In the genomic region with DNA sequence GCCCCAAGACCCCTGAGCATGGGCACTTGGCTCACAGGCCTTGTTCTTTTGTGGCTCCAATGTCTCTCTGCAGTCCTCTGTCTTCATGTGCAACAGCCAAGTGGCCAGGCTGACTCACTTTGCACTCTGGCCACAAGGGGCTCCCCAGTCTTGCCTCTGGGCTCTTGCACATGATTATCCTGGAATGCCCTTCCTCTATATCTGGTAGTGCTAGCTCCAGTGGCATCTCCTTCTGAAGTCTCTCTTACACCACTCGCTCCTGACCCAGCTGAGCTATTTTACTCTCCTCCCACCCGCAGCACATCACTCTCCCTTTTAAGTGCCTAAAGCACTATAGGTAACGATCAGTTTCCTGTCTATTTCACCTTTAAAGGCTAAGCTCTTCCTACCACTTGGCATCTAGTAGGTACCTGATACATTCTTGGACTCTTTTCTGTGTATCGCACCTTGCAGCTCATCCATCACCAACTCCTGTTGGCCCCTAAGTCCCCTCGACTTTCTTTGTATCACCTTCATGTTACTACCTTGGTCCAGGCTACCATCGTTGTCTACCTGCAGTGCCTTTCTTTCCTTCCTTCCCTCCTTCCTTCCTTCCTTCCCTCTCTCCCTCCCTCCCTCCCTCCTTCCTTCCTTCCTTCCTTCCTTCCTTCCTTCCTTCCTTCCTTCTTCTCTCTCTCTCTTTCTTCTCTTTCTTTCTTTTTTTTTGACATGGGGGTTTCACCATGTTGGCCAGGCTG, we compare ENCODE assay signal across 9 cellular contexts. TPM values are rescaled to one million over a fixed set of nuclear protein-coding genes. Genes with fewer than 3 reads are reported as not detected.
DNase-seq lines count a peak whose midpoint lies in the region; ATAC-seq and TF ChIP-seq lines count a peak whose summit lies in the region.
"Had no signal": no experiment of that assay in that cellular context is flagged by ENCODE, and none has a peak within 500 bp of the region (broad histone marks: within the 10 kb centered on the region; RNA-seq: fewer than 3 reads in every experiment).

No MANE protein-coding gene starts in this region.

- H3K27me3 Mint-ChIP-seq in activated T-helper 17 cell treated with anti-CD3 and anti-CD28 coated beads, Interleukin-2, amount 50 U/mL, for 72 hours: peaks cover 25% of the 10 kb centered on the region

- intact Hi-C loops in heart left ventricle (cut with DNase I): no loop called here
- intact Hi-C loops in sciatic nerve (cut with DNase I): no loop called here

- no peak overlapping the region for H3K4me3 Mint-ChIP-seq in activated T-helper 17 cell treated with anti-CD3 and anti-CD28 coated beads, Interleukin-2, amount 50 U/mL, for 72 hours
- H3K4me3 Mint-ChIP-seq: activated B cell treated with CpG ODN at 0.5 μM for 24 hours had no signal

- CTCF ChIA-PET in AG04449 (lab: Yijun Ruan, JAX): interaction anchor here (0.8 to 3.4 kb wide), 9 partner anchors 11 to 379 kb away, joined by 3 to 23 read pairs (median 6); no protein-coding TSS in a partner anchor

- 70 to 83% (median 80%) methylated on average over 6 of the region's 6 CpGs for WGBS in heart left ventricle, 4 donors

- no peaks in the 10 kb centered on the region for H3K27me3 ChIP-seq in RWPE2 (ENCODE audit: insufficient read depth, poor library complexity, severe bottlenecking)
- H3K27me3 ChIP-seq in heart left ventricle: peaks cover 0 to 19% (median 0%) of the 10 kb centered on the region in 9 donors

- H3K27ac ChIP-seq in RWPE2 (ENCODE audit: poor library complexity, severe bottlenecking): no peak overlapping the region
- H3K27ac ChIP-seq in heart left ventricle: no peak overlapping the region

- H3K9me3 ChIP-seq in RWPE2 (ENCODE audit: severe bottlenecking) (no peaks in the 10 kb centered on the region), heart left ventricle (no peaks in the 10 kb centered on the region)

- no peaks in the 10 kb centered on the region for H3K36me3 Mint-ChIP-seq in activated T-helper 17 cell treated with anti-CD3 and anti-CD28 coated beads, Interleukin-2, amount 50 U/mL, for 72 hours (ENCODE audit: low read depth)

- H3K9me3 Mint-ChIP-seq in activated T-helper 17 cell treated with anti-CD3 and anti-CD28 coated beads, Interleukin-2, amount 50 U/mL, for 72 hours: no peaks in the 10 kb centered on the region
- H3K9me3 Mint-ChIP-seq: activated B cell treated with CpG ODN at 0.5 μM for 24 hours had no signal

- TF ChIP-seq CTCF in AG04449 (IDR thresholded peaks at IDR 0.05; ENCODE audit: insufficient read depth, low read length, missing control alignments): peak; percentile 66
- TF ChIP-seq CTCF in RWPE2 (IDR thresholded peaks at IDR 0.05; ENCODE audit: poor library complexity, severe bottlenecking): peak; percentile 51
- peak in 7 of 12 donors; percentile 17 to 43 (median 37) for TF ChIP-seq CTCF in heart left ventricle (IDR thresholded peaks at IDR 0.05)

- POLR2A ChIA-PET in AG04449 (lab: Yijun Ruan, JAX): interaction anchor here (0.9 kb wide), 1 partner anchor 11 kb away, joined by 3 read pairs; no protein-coding TSS in a partner anchor

- no peak for DNase-seq in AG04449 (ENCODE audit: low read depth, low spot score)
- peak; percentile 28 for DNase-seq in GOT3 (lab: John Stamatoyannopoulos, UW)
- DNase-seq in RWPE2 (ENCODE audit: low spot score): no peak
- DNase-seq in heart left ventricle: peak in 1 of 5 donors; percentile 38
- no peak for DNase-seq in sciatic nerve (ENCODE audit: low spot score)
- DNase-seq: activated B cell treated with CpG ODN at 0.5 μM for 24 hours had no signal

- peak; percentile 43; the same call in 2 of the 3 replicates for ATAC-seq in RWPE2 (ENCODE audit: low read depth)
- ATAC-seq in heart left ventricle: peak; percentile 25 to 58 (median 51)
- no peak for ATAC-seq in GM19463 (IDR thresholded peaks at IDR 0.05; ENCODE audit: unreplicated experiment)
- ATAC-seq in HG03439 (IDR thresholded peaks at IDR 0.05; ENCODE audit: unreplicated experiment): no peak
- no peak for ATAC-seq in sciatic nerve
- ATAC-seq in activated T-helper 17 cell treated with anti-CD3 and anti-CD28 coated beads, Interleukin-2, amount 50 U/mL, for 72 hours (replicated peaks): no peak

- TF ChIP-seq POLR2A in heart left ventricle (IDR thresholded peaks at IDR 0.05): no peak

- H3K4me3 ChIP-seq in AG04449 (ENCODE audit: low read depth, low read length) (no peak overlapping the region), RWPE2 (ENCODE audit: severe bottlenecking) (no peak overlapping the region), heart left ventricle (no peak overlapping the region)

- H3K36me3 ChIP-seq in RWPE2 (ENCODE audit: low read depth) (no peaks in the 10 kb centered on the region), heart left ventricle (no peaks in the 10 kb centered on the region)

- H3K4me1 ChIP-seq in RWPE2 (ENCODE audit: insufficient read depth, poor library complexity, severe bottlenecking) (peaks cover 12% of the 10 kb centered on the region), heart left ventricle (peaks cover 0 to 26% (median 13%) of the 10 kb centered on the region in 12 donors)

- H3K27ac Mint-ChIP-seq in activated T-helper 17 cell treated with anti-CD3 and anti-CD28 coated beads, Interleukin-2, amount 50 U/mL, for 72 hours: no peak overlapping the region
- H3K27ac Mint-ChIP-seq: activated B cell treated with CpG ODN at 0.5 μM for 24 hours had no signal

- H3K4me1 Mint-ChIP-seq in activated T-helper 17 cell treated with anti-CD3 and anti-CD28 coated beads, Interleukin-2, amount 50 U/mL, for 72 hours: no peaks in the 10 kb centered on the region
- H3K4me1 Mint-ChIP-seq: activated B cell treated with CpG ODN at 0.5 μM for 24 hours had no signal

RNA-seq across cellular contexts. Expression of a gene that starts 21.8 kb away (rescaled TPM):
- total RNA-seq in heart left ventricle (under 1 TPM in 7 of 9 donors, not detected in 2; 0.09 to 0.27 (median 0.23) TPM), sciatic nerve (11.9 TPM)
- under 1 TPM; 0.11 to 0.78 TPM for polyA plus RNA-seq in heart left ventricle
- total RNA-seq in activated T-helper 17 cell treated with anti-CD3 and anti-CD28 coated beads, Interleukin-2, amount 50 U/mL, for 72 hours: not detected
- total RNA-seq: activated B cell treated with CpG ODN at 0.5 μM for 24 hours had no signal

Comparison
In these comparisons a context has a peak if more than half of its experiments do, and no peak if none do; other contexts are left out.
1. ATAC-seq: peak in RWPE2 (single experiment) and heart left ventricle (4 of 4); none in GM19463 (single experiment), HG03439 (single experiment), sciatic nerve (single experiment) and activated T-helper 17 cell treated with anti-CD3 and anti-CD28 coated beads, Interleukin-2, amount 50 U/mL, for 72 hours (single experiment).
2. RNA of a gene that starts 21.8 kb away (total RNA-seq): 11.9 TPM in sciatic nerve (single experiment); 0.09 to 0.27 TPM in heart left ventricle and not detected in activated T-helper 17 cell treated with anti-CD3 and anti-CD28 coated beads, Interleukin-2, amount 50 U/mL, for 72 hours; every median in the first group is over 10 times any median in the second.
3. Peak in every context shown above with its lines, with median percentiles within 50 percentile points of each other: CTCF ChIP-seq.